In genomic region chr2:217108575-217109027, GRCh38 we compare ENCODE assay signal across 19 cellular contexts.
DNase-seq lines count a peak whose midpoint lies in the region; ATAC-seq and TF ChIP-seq lines count a peak whose summit lies in the region.
"Had no signal": no experiment of that assay in that cellular context is flagged by ENCODE, and none has a peak within 500 bp of the region (broad histone marks: within the 10 kb centered on the region; RNA-seq: fewer than 3 reads in every experiment).

No MANE protein-coding gene starts in this region.

- BruUV-seq in MCF 10A (replicated peaks; lab: Mats Ljungman, UMichigan) (no TSS peak), mammary epithelial cell (replicated peaks; lab: Mats Ljungman, UMichigan) (no TSS peak)

- H3K4me3 Mint-ChIP-seq in MCF 10A (ENCODE audit: unreplicated experiment), result no peak overlapping the region
- H3K4me3 Mint-ChIP-seq in naive thymus-derived CD4-positive, alpha-beta T cell, result no peak overlapping the region

- DNase-seq in MCF 10A (ENCODE audit: unreplicated experiment) (no peak), mammary epithelial cell (no peak), UCSD-AML1 (lab: John Stamatoyannopoulos, UW; ENCODE audit: unreplicated experiment) (peak; percentile 45), mucosa of gallbladder (ENCODE audit: low spot score) (no peak), NCI-H2171 treated with DMSO at 0.1 percent for 48 hours (lab: John Stamatoyannopoulos, UW) (no peak)
- no peak for DNase-seq in naive thymus-derived CD4-positive, alpha-beta T cell
- DNase-seq: 8988T, DMS153, HCEC 1CT, KBM-7, NCI-H1930, NCI-H2171, NCI-H510A, NCI-H82, SIG-M5 had no signal

- H3K4me2 ChIP-seq in mammary epithelial cell (ENCODE audit: insufficient read depth, low read depth, low read length), result no peak overlapping the region

- no peaks in the 10 kb centered on the region for H3K79me2 ChIP-seq in mammary epithelial cell (ENCODE audit: insufficient read depth, low read length)

- no peak overlapping the region for H3K27ac ChIP-seq in mammary epithelial cell (ENCODE audit: insufficient read depth, low read depth, low read length)
- H3K27ac ChIP-seq in naive thymus-derived CD4-positive, alpha-beta T cell (ENCODE audit: low read depth, low read length), result no peak overlapping the region
- H3K27ac ChIP-seq: BLaER1 treated with 17β-estradiol and CSF1 and Interleukin-3, amounts not matched to agents 10 nM and 100 nM; HL-60 had no signal

- in situ Hi-C loops in mammary epithelial cell (cut with MboI; ENCODE audit: low sequenced_read_pairs in 2 of 2), result no loop called here

- CTCF ChIA-PET in MCF 10A (lab: Yijun Ruan, JAX), result interaction anchor here (0.6 kb wide), 1 partner anchor 285 kb away, joined by 3 read pairs; no protein-coding TSS in a partner anchor
- CTCF ChIA-PET in mammary epithelial cell (lab: Charles Lee; ENCODE audit: low non-redundant PET), result interaction anchor here (0.6 kb wide), 1 partner anchor 193 kb away, joined by 5 read pairs; no protein-coding TSS in a partner anchor
- CTCF ChIA-PET in naive thymus-derived CD4-positive, alpha-beta T cell (lab: Charles Lee), result no interaction called here

- dilution Hi-C loops in mammary epithelial cell (cut with HindIII; ENCODE audit: low sequenced_read_pairs), result no loop called here

- peaks cover 48% of the 10 kb centered on the region for H3K4me1 ChIP-seq in mammary epithelial cell (ENCODE audit: insufficient read depth, low read length)
- no peaks in the 10 kb centered on the region for H3K4me1 ChIP-seq in naive thymus-derived CD4-positive, alpha-beta T cell (ENCODE audit: control insufficient read depth in 2 of 2, insufficient read depth in 2 of 2, low read length in 2 of 2)

- no peaks in the 10 kb centered on the region for H3K9me3 ChIP-seq in mammary epithelial cell (replicated peaks; ENCODE audit: insufficient read depth, low read length)
- H3K9me3 ChIP-seq in naive thymus-derived CD4-positive, alpha-beta T cell (ENCODE audit: control insufficient read depth in 2 of 3, low read length in 3 of 3), result no peaks in the 10 kb centered on the region
- H3K9me3 ChIP-seq: BLaER1 treated with 17β-estradiol and CSF1 and Interleukin-3, amounts not matched to agents 10 nM and 100 nM had no signal

- H4K20me1 ChIP-seq in mammary epithelial cell (ENCODE audit: insufficient read depth, low read length), result no peaks in the 10 kb centered on the region
- H4K20me1 ChIP-seq: BLaER1 treated with 17β-estradiol and CSF1 and Interleukin-3, amounts not matched to agents 10 nM and 100 nM had no signal

- WGBS in mammary epithelial cell (ENCODE audit: low coverage, missing lambda C conversion rate), result 84% methylated on average over 4 of the region's 4 CpGs

- peaks cover 42% of the 10 kb centered on the region for H3K4me1 Mint-ChIP-seq in MCF 10A (ENCODE audit: insufficient read depth, unreplicated experiment)
- H3K4me1 Mint-ChIP-seq in naive thymus-derived CD4-positive, alpha-beta T cell, result peaks cover 0 to 30% (median 0%) of the 10 kb centered on the region in 7 donors

- TF ChIP-seq CTCF in MCF 10A (IDR thresholded peaks at IDR 0.05; ENCODE audit: unreplicated experiment) (no peak), mammary epithelial cell (conservative IDR thresholded peaks at IDR 0.05 in 1 of 2, IDR thresholded peaks at IDR 0.05 in 1 of 2; ENCODE audit: extremely low read depth in 1 of 2, insufficient read depth in 1 of 2, low read depth in 1 of 2, low read length in 2 of 2) (no peak)

- no peaks in the 10 kb centered on the region for H3K36me3 Mint-ChIP-seq in MCF 10A (ENCODE audit: insufficient read depth, unreplicated experiment)
- H3K36me3 Mint-ChIP-seq in naive thymus-derived CD4-positive, alpha-beta T cell, result peaks cover 0 to 6% (median 0%) of the 10 kb centered on the region in 5 donors

- no peak overlapping the region for H2AFZ ChIP-seq in mammary epithelial cell (ENCODE audit: low read depth, low read length)

- POLR2A ChIA-PET in MCF 10A (lab: Yijun Ruan, JAX), result no interaction called here
- POLR2A ChIA-PET in naive thymus-derived CD4-positive, alpha-beta T cell (lab: Charles Lee), result no interaction called here

- H3K36me3 ChIP-seq in mammary epithelial cell (ENCODE audit: insufficient read depth, low read length), result no peaks in the 10 kb centered on the region
- H3K36me3 ChIP-seq in naive thymus-derived CD4-positive, alpha-beta T cell (ENCODE audit: control insufficient read depth in 2 of 3, insufficient read depth in 3 of 3, low read length in 3 of 3), result no peaks in the 10 kb centered on the region
- H3K36me3 ChIP-seq: BLaER1 treated with 17β-estradiol and CSF1 and Interleukin-3, amounts not matched to agents 10 nM and 100 nM had no signal

- ATAC-seq in naive thymus-derived CD4-positive, alpha-beta T cell, result peak; percentile 61
- ATAC-seq in GM21423 (IDR thresholded peaks at IDR 0.05; ENCODE audit: unreplicated experiment), result no peak
- ATAC-seq in SK-N-SH treated with all-trans-retinoic acid at 6 μM for 48 hours, result no peak

- H3K9me3 Mint-ChIP-seq in MCF 10A (ENCODE audit: unreplicated experiment), result peaks cover 8% of the 10 kb centered on the region
- H3K9me3 Mint-ChIP-seq in naive thymus-derived CD4-positive, alpha-beta T cell, result peaks cover 0 to 8% (median 0%) of the 10 kb centered on the region in 11 donors

- intact Hi-C loops in MCF 10A (cut with micrococcal nuclease), result no loop called here
- intact Hi-C loops in mammary epithelial cell (cut with micrococcal nuclease), result loop anchor here (5.0 kb wide), 1 partner anchor 284 kb away; no protein-coding TSS in a partner anchor
- intact Hi-C loops in naive thymus-derived CD4-positive, alpha-beta T cell (cut with micrococcal nuclease), result no loop called here

- H3K27ac Mint-ChIP-seq in MCF 10A (ENCODE audit: low read depth, unreplicated experiment), result peak overlapping the region; percentile 3
- no peak overlapping the region for H3K27ac Mint-ChIP-seq in naive thymus-derived CD4-positive, alpha-beta T cell

- no peaks in the 10 kb centered on the region for H3K27me3 Mint-ChIP-seq in MCF 10A (ENCODE audit: insufficient read depth, unreplicated experiment)
- peaks cover 0 to 14% (median 3%) of the 10 kb centered on the region in 5 donors for H3K27me3 Mint-ChIP-seq in naive thymus-derived CD4-positive, alpha-beta T cell

- H3K27me3 ChIP-seq in mammary epithelial cell (ENCODE audit: insufficient read depth, low read length), result no peaks in the 10 kb centered on the region
- no peaks in the 10 kb centered on the region for H3K27me3 ChIP-seq in naive thymus-derived CD4-positive, alpha-beta T cell (ENCODE audit: control insufficient read depth in 2 of 2, insufficient read depth in 2 of 2, low read length in 2 of 2)
- H3K27me3 ChIP-seq: BLaER1 treated with 17β-estradiol and CSF1 and Interleukin-3, amounts not matched to agents 10 nM and 100 nM had no signal

- H3K9ac ChIP-seq in mammary epithelial cell (ENCODE audit: insufficient read depth, low read length), result no peak overlapping the region
- H3K9ac ChIP-seq: BLaER1 treated with 17β-estradiol and CSF1 and Interleukin-3, amounts not matched to agents 10 nM and 100 nM had no signal

- no peak overlapping the region for H3K4me3 ChIP-seq in mammary epithelial cell (replicated peaks in 1 of 3; ENCODE audit: insufficient read depth in 1 of 3, low read depth in 2 of 3, low read length in 3 of 3)
- no peak overlapping the region for H3K4me3 ChIP-seq in naive thymus-derived CD4-positive, alpha-beta T cell (ENCODE audit: low read length)
- H3K4me3 ChIP-seq: BLaER1 treated with 17β-estradiol and CSF1 and Interleukin-3, amounts not matched to agents 10 nM and 100 nM had no signal

TF ChIP-seq in SK-N-SH treated with all-trans-retinoic acid at 6 μM for 48 hours, 23 proteins besides CTCF, POLR2A, EP300 and RAD21:
- no peak for TF ChIP-seq ZFP30 (CRISPR knock-in tag; IDR thresholded peaks at IDR 0.05)
- no peak for TF ChIP-seq ZC3H10 (CRISPR knock-in tag; IDR thresholded peaks at IDR 0.05)
